Comparison of ENCODE assay signal across 31 cellular contexts in genomic region chr2:82339805-82340204, GRCh38.
"Had no signal": no experiment of that assay in that cellular context is flagged by ENCODE, and none has a peak within 500 bp of the region (broad histone marks: within the 10 kb centered on the region; RNA-seq: fewer than 3 reads in every experiment).

No MANE protein-coding gene starts in this region.

- H3K4me1 ChIP-seq: Peyer's patch, SJSA1 had no signal

- H3K27ac ChIP-seq: KMS-11, Peyer's patch, SJSA1 had no signal

- DNase-seq: Karpas-422, NCI-H1048, NCI-H1092 treated with DMSO at 0.1 percent for 48 hours, NCI-H1105 treated with DMSO at 0.1 percent for 48 hours, NCI-H1417, NCI-H1436, NCI-H146, NCI-H1694, NCI-H187, NCI-H1930, NCI-H2029 treated with DMSO at 0.1 percent for 48 hours, NCI-H2081 treated with DMSO at 0.1 percent for 48 hours, NCI-H2107, NCI-H2171, NCI-H226, NCI-H446 treated with DMSO at 0.1 percent for 48 hours, NCI-H510A, NCI-H524, NCI-H526, NCI-H69, NCI-H748 treated with DMSO at 0.1 percent for 48 hours, NCI-H82, OCI-M1, PC-3, Peyer's patch, Right ventricle myocardium superior, SHP77 treated with DMSO at 0.1 percent for 48 hours, SK-N-SH, SW 1271 had no signal

- H3K4me2 ChIP-seq: KMS-11, SK-N-SH had no signal

- H3K9me2 ChIP-seq: SK-N-SH had no signal

- H3K27me3 ChIP-seq: Peyer's patch, SJSA1 had no signal

- H3K9me3 ChIP-seq: Peyer's patch, SJSA1, SK-N-SH had no signal

- H3K9ac ChIP-seq: KMS-11, SK-N-SH had no signal

- H3K4me3 ChIP-seq: Peyer's patch, SJSA1 had no signal

- ATAC-seq: PC-3 had no signal

- H3K36me3 ChIP-seq: Peyer's patch, SJSA1 had no signal
